In the genomic region with DNA sequence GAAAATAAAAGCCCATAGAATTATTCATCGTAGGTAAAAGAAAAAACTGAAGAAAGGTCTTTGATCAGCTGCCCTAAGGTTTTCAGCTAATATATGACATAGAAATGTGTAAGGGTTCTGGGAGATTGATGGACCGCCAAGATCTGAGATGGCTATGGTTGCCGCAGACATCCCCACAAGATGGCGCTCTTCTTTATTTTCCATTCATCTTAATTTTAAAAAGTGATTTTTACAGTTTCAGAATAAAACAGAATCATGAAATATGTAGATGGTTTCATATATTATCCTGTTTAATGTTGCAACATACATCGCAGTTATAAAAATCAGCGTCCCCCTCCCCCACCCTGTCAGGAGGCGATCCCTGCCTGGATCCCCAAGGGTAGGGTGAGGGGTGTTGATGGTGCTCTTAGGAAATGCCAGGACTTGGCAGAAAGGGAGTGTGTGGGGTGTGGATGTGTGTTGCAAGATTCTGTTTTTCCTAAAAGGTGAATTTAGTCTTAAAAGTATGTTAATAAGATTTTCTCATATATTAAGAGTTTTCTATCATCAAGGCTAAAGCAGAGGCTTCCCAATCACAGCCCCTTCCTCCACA, we compare ENCODE assay signal across 9 cellular contexts.
DNase-seq lines count a peak whose midpoint lies in the region; ATAC-seq, FAIRE-seq and TF ChIP-seq lines count a peak whose summit lies in the region.
"Had no signal": no experiment of that assay in that cellular context is flagged by ENCODE, and none has a peak within 500 bp of the region (broad histone marks: within the 10 kb centered on the region; RNA-seq: fewer than 3 reads in every experiment).

No MANE protein-coding gene starts in this region.

- intact Hi-C loops in left lung (cut with DNase I), result loop anchor here in 1 of 2 donors (10.0 kb wide), 2 partner anchors 604 to 634 kb away; no protein-coding TSS in a partner anchor

- no peak overlapping the region for H3K4me2 ChIP-seq in astrocyte (ENCODE audit: low read length)

- H3K27ac ChIP-seq in astrocyte (ENCODE audit: low read depth, low read length) (no peak overlapping the region), left lung (no peak overlapping the region)

- H3K4me3 Mint-ChIP-seq in astrocyte (ENCODE audit: unreplicated experiment), result no peak overlapping the region

- peaks cover 5% of the 10 kb centered on the region for H3K27me3 Mint-ChIP-seq in astrocyte (ENCODE audit: low read depth, unreplicated experiment)

- peaks cover 3% of the 10 kb centered on the region for H3K36me3 Mint-ChIP-seq in astrocyte (ENCODE audit: low read depth, unreplicated experiment)

- FAIRE-seq in astrocyte (lab: Jason Lieb, UNC), result no peak

- H2AFZ ChIP-seq in astrocyte (ENCODE audit: low read depth, low read length), result no peak overlapping the region

- no peaks in the 10 kb centered on the region for H4K20me1 ChIP-seq in astrocyte (ENCODE audit: insufficient read depth, low read length)

- H3K9me3 Mint-ChIP-seq in astrocyte (ENCODE audit: unreplicated experiment), result no peaks in the 10 kb centered on the region

- DNase-seq in NCI-H2171 treated with DMSO at 0.1 percent for 48 hours (lab: John Stamatoyannopoulos, UW) (peak; percentile 16), NCI-H2171 (lab: John Stamatoyannopoulos, UW) (no peak), Kasumi-1 (lab: John Stamatoyannopoulos, UW) (peak; percentile 33 to 63), astrocyte (ENCODE audit: low read depth) (no peak), left lung (no peak), GDM1 (lab: John Stamatoyannopoulos, UW) (no peak), A172 (ENCODE audit: low spot score) (no peak)
- DNase-seq: right cardiac atrium had no signal

- no peaks in the 10 kb centered on the region for H3K79me2 ChIP-seq in astrocyte (ENCODE audit: insufficient read depth, low read length)

- no peak overlapping the region for H3K27ac Mint-ChIP-seq in astrocyte (ENCODE audit: unreplicated experiment)

- peaks cover 2% of the 10 kb centered on the region for H3K4me1 Mint-ChIP-seq in astrocyte (ENCODE audit: low read depth, unreplicated experiment)

- TF ChIP-seq CTCF in astrocyte (IDR thresholded peaks at IDR 0.05; ENCODE audit: insufficient read depth, low read depth, low read length), result peak; percentile 81
- peak; percentile 58 to 71 for TF ChIP-seq CTCF in left lung (IDR thresholded peaks at IDR 0.05)

- H3K9ac ChIP-seq in astrocyte (ENCODE audit: low read length), result no peak overlapping the region

- ATAC-seq in left lung, result peak; percentile 62
- no peak for ATAC-seq in HG03095 (IDR thresholded peaks at IDR 0.05; ENCODE audit: unreplicated experiment)

- H3K9me3 ChIP-seq in astrocyte (ENCODE audit: insufficient read depth, low read depth, low read length) (no peaks in the 10 kb centered on the region), left lung (no peaks in the 10 kb centered on the region)

- H3K4me1 ChIP-seq in astrocyte (ENCODE audit: insufficient read depth, low read length), result no peaks in the 10 kb centered on the region
- no peaks in the 10 kb centered on the region for H3K4me1 ChIP-seq in left lung

- H3K36me3 ChIP-seq in astrocyte (ENCODE audit: insufficient read depth, low read length) (no peaks in the 10 kb centered on the region), left lung (no peaks in the 10 kb centered on the region)

- H3K4me3 ChIP-seq in astrocyte (ENCODE audit: insufficient read depth, low read depth, low read length), result no peak overlapping the region
- no peak overlapping the region for H3K4me3 ChIP-seq in left lung

- H3K27me3 ChIP-seq in astrocyte (ENCODE audit: insufficient read depth, low read length) (peaks cover 22% of the 10 kb centered on the region), left lung (peaks cover 33 to 50% of the 10 kb centered on the region in 2 donors)

Comparison
In these comparisons a context has a peak if more than half of its experiments do, and no peak if none do; other contexts are left out.
1. DNase-seq: peak in NCI-H2171 treated with DMSO at 0.1 percent for 48 hours (single experiment) and Kasumi-1 (2 of 2); none in NCI-H2171 (single experiment), astrocyte (single experiment), left lung (0 of 2), GDM1 (single experiment) and A172 (single experiment).